ENCODE assay signal across 8 cellular contexts in genomic region chr10:84194424-84195043, GRCh38. TPM values are rescaled to one million over a fixed set of nuclear protein-coding genes. Genes with fewer than 3 reads are reported as not detected.
DNase-seq lines count a peak whose midpoint lies in the region; ATAC-seq and TF ChIP-seq lines count a peak whose summit lies in the region.

Gene CDHR1, plus strand, starts transcription at chr10:84194537. Its CDS starts 224 bp downstream, at chr10:84194761.

- no peaks in the 10 kb centered on the region for H3K4me1 ChIP-seq in ES-I3 (ENCODE audit: insufficient read depth, low read length)

- H3K9ac ChIP-seq in ES-I3 (ENCODE audit: low read depth, low read length) = peak within 1 kb of the TSS; percentile 62

- TF ChIP-seq CTCF in progenitor cell of endocrine pancreas (IDR thresholded peaks at IDR 0.05; ENCODE audit: unreplicated experiment) = no peak

- peak; percentile 84 for ATAC-seq in GM21529 (IDR thresholded peaks at IDR 0.05; ENCODE audit: unreplicated experiment)

- H3K9me3 Mint-ChIP-seq in progenitor cell of endocrine pancreas (ENCODE audit: low read depth) = no peaks in the 10 kb centered on the region

- H3K36me3 Mint-ChIP-seq in progenitor cell of endocrine pancreas (ENCODE audit: insufficient read depth) = no peaks in the 10 kb centered on the region

- DNase-seq in NAMALWA (ENCODE audit: low spot score) (peak; percentile 41), germinal center (ENCODE audit: low spot score) (peak; percentile 66), progenitor cell of endocrine pancreas (ENCODE audit: low spot score, unreplicated experiment) (no peak), HT-29 (ENCODE audit: low spot score) (no peak), SW 1271 (lab: John Stamatoyannopoulos, UW) (no peak)
- DNase-seq in activated CD8-positive, alpha-beta memory T cell treated with anti-CD3 and anti-CD28 coated beads, Interleukin-2, amount 50 U/mL, for 4 hours = peak; percentile 59

- H3K9me3 ChIP-seq in ES-I3 (ENCODE audit: control insufficient read depth, insufficient read depth, low read length) = no peaks in the 10 kb centered on the region

- no peaks in the 10 kb centered on the region for H3K4me1 Mint-ChIP-seq in progenitor cell of endocrine pancreas (ENCODE audit: low read depth)

- H3K4me3 Mint-ChIP-seq in progenitor cell of endocrine pancreas (ENCODE audit: low read depth) = peak within 1 kb of the TSS; percentile 26

- no peak within 1 kb of the TSS for H3K27ac Mint-ChIP-seq in progenitor cell of endocrine pancreas

- H3K27me3 Mint-ChIP-seq in progenitor cell of endocrine pancreas = peaks cover 86% of the 10 kb centered on the region

- H3K36me3 ChIP-seq in ES-I3 (ENCODE audit: insufficient read depth, low read length) = no peaks in the 10 kb centered on the region

RNA-seq across cellular contexts. Expression of gene CDHR1, which starts in this region (rescaled TPM):
- total RNA-seq in progenitor cell of endocrine pancreas = 0.31 and 0.96 TPM in 2 replicates
- not detected in 2 replicates for total RNA-seq in HT-29 (2014; rRNA removed; shearing (Covaris generic))

Comparison
In these comparisons a context has a peak if more than half of its experiments do, and no peak if none do; other contexts are left out.
1. DNase-seq: peak in NAMALWA (single experiment), activated CD8-positive, alpha-beta memory T cell treated with anti-CD3 and anti-CD28 coated beads, Interleukin-2, amount 50 U/mL, for 4 hours (single experiment) and germinal center (single experiment); none in progenitor cell of endocrine pancreas (single experiment), HT-29 (single experiment) and SW 1271 (0 of 2).